ENCODE assay signal across 28 cellular contexts in genomic region chr1:62342270-62342669, GRCh38.
"Had no signal": no experiment of that assay in that cellular context is flagged by ENCODE, and none has a peak within 500 bp of the region (broad histone marks: within the 10 kb centered on the region; RNA-seq: fewer than 3 reads in every experiment).

No MANE protein-coding gene starts in this region.

- H3K27me3 ChIP-seq: stomach, suprapubic skin, testis, thyroid gland, tibial artery, tibial nerve, transverse colon, upper lobe of left lung, upper lobe of right lung, uterus, vagina had no signal

- H3K4me1 Mint-ChIP-seq: stimulated activated effector memory CD8-positive, alpha-beta T cell treated with anti-CD3 and anti-CD28 coated beads, Interleukin-12 subunit alpha, Interleukin-12 subunit beta, amount 100 ng/mL, for 72 hours; stimulated activated memory B cell treated with anti-CD40 and anti-IgM and Interleukin-4, amounts not matched to agents 10 μg/mL and 1 μg/mL and 100 μg/mL, for 72 hours; stimulated activated naive B cell treated with anti-CD40 and anti-IgM and Interleukin-4, amounts not matched to agents 10 μg/mL and 1 μg/mL and 100 μg/mL, for 72 hours; stimulated activated naive CD8-positive, alpha-beta T cell treated with anti-CD3 and anti-CD28 coated beads, Interleukin-15, amount 100 ng/mL, for 72 hours had no signal

- H3K27ac ChIP-seq: stomach, suprapubic skin, testis, thoracic aorta, thyroid gland, tibial artery, tibial nerve, transverse colon, upper lobe of left lung, upper lobe of right lung, uterus, vagina had no signal

- H3K36me3 ChIP-seq: stomach, suprapubic skin, thoracic aorta, thyroid gland, tibial artery, tibial nerve, transverse colon, upper lobe of left lung, upper lobe of right lung, uterus, vagina had no signal

- H3K9me3 Mint-ChIP-seq: stimulated activated effector memory CD8-positive, alpha-beta T cell treated with anti-CD3 and anti-CD28 coated beads, Interleukin-12 subunit alpha, Interleukin-12 subunit beta, amount 100 ng/mL, for 72 hours; stimulated activated memory B cell treated with anti-CD40 and anti-IgM and Interleukin-4, amounts not matched to agents 10 μg/mL and 1 μg/mL and 100 μg/mL, for 72 hours; stimulated activated naive B cell treated with anti-CD40 and anti-IgM and Interleukin-4, amounts not matched to agents 10 μg/mL and 1 μg/mL and 100 μg/mL, for 72 hours; stimulated activated naive CD8-positive, alpha-beta T cell treated with anti-CD3 and anti-CD28 coated beads, Interleukin-15, amount 100 ng/mL, for 72 hours; stimulated activated naive CD8-positive, alpha-beta T cell treated with anti-CD3 and anti-CD28 coated beads, Interleukin-15, Interleukin-2, amounts not matched to agents 100 ng/mL and 50 ng/mL, for 24 hours; type B pancreatic cell had no signal

- H3K36me3 Mint-ChIP-seq: stimulated activated effector memory CD8-positive, alpha-beta T cell treated with anti-CD3 and anti-CD28 coated beads, Interleukin-12 subunit alpha, Interleukin-12 subunit beta, amount 100 ng/mL, for 72 hours; stimulated activated memory B cell treated with anti-CD40 and anti-IgM and Interleukin-4, amounts not matched to agents 10 μg/mL and 1 μg/mL and 100 μg/mL, for 72 hours; stimulated activated naive B cell treated with anti-CD40 and anti-IgM and Interleukin-4, amounts not matched to agents 10 μg/mL and 1 μg/mL and 100 μg/mL, for 72 hours; type B pancreatic cell had no signal

- H3K9me3 ChIP-seq: stomach, suprapubic skin, testis, thoracic aorta, thyroid gland, tibial artery, tibial nerve, transverse colon, upper lobe of left lung, upper lobe of right lung, uterus, vagina had no signal

- H3K27me3 Mint-ChIP-seq: stimulated activated naive B cell treated with anti-CD40 and anti-IgM and Interleukin-4, amounts not matched to agents 10 μg/mL and 1 μg/mL and 100 μg/mL, for 72 hours; stimulated activated naive CD8-positive, alpha-beta T cell treated with anti-CD3 and anti-CD28 coated beads, Interleukin-15, amount 100 ng/mL, for 72 hours; stimulated activated naive CD8-positive, alpha-beta T cell treated with anti-CD3 and anti-CD28 coated beads, Interleukin-15, Interleukin-2, amounts not matched to agents 100 ng/mL and 50 ng/mL, for 24 hours had no signal

- H3K4me3 Mint-ChIP-seq: stimulated activated effector memory CD8-positive, alpha-beta T cell treated with anti-CD3 and anti-CD28 coated beads, Interleukin-12 subunit alpha, Interleukin-12 subunit beta, amount 100 ng/mL, for 72 hours; stimulated activated memory B cell treated with anti-CD40 and anti-IgM and Interleukin-4, amounts not matched to agents 10 μg/mL and 1 μg/mL and 100 μg/mL, for 72 hours; stimulated activated naive B cell treated with anti-CD40 and anti-IgM and Interleukin-4, amounts not matched to agents 10 μg/mL and 1 μg/mL and 100 μg/mL, for 72 hours; stimulated activated naive CD8-positive, alpha-beta T cell treated with anti-CD3 and anti-CD28 coated beads, Interleukin-15, amount 100 ng/mL, for 72 hours; stimulated activated naive CD8-positive, alpha-beta T cell treated with anti-CD3 and anti-CD28 coated beads, Interleukin-15, Interleukin-2, amounts not matched to agents 100 ng/mL and 50 ng/mL, for 24 hours; type B pancreatic cell had no signal

- FAIRE-seq: urothelium cell line had no signal

- H3K4me1 ChIP-seq: transverse colon, upper lobe of right lung had no signal

- H3K4me3 ChIP-seq: stomach, suprapubic skin, testis, thoracic aorta, thyroid gland, tibial artery, tibial nerve, transverse colon, upper lobe of left lung, upper lobe of right lung, uterus, vagina had no signal

- DNase-seq: stimulated activated CD4-positive, alpha-beta T cell treated with anti-CD3 and anti-CD28 coated beads, Interleukin-2, amount 100 ng/mL, for 48 hours; stimulated activated CD4-positive, alpha-beta T cell treated with anti-CD3 and anti-CD28 coated beads, Interleukin-4, amount 100 ng/mL, for 1 hour; stimulated activated CD4-positive, alpha-beta T cell treated with anti-CD3 and anti-CD28 coated beads, Interleukin-4, amount 100 ng/mL, for 24 hours; stimulated activated CD4-positive, alpha-beta T cell treated with anti-CD3 and anti-CD28 coated beads, Interleukin-4, amount 100 ng/mL, for 4 hours; stimulated activated CD8-positive, alpha-beta memory T cell treated with anti-CD3 and anti-CD28 coated beads, Interleukin-4, amount 100 ng/mL, for 48 hours; stimulated activated naive B cell treated with anti-CD40 and anti-IgM and Interleukin-4, amounts not matched to agents 10 μg/mL and 1 μg/mL and 100 μg/mL, for 72 hours; stimulated activated naive CD4-positive, alpha-beta T cell; stimulated activated naive CD4-positive, alpha-beta T cell treated with Interleukin-2 at 50 U/mL for 16 hours; stimulated activated naive CD8-positive, alpha-beta T cell treated with anti-CD3 and anti-CD28 coated beads, Interleukin-15, amount 100 ng/mL, for 72 hours; stimulated activated naive CD8-positive, alpha-beta T cell treated with anti-CD3 and anti-CD28 coated beads, Interleukin-15, Interleukin-2, amounts not matched to agents 100 U/mL and 50 U/mL, for 24 hours; stomach; substantia nigra; testis; thyroid gland; tibial artery; transverse colon; upper lobe of left lung; upper lobe of right lung; uterus had no signal

- H3K27ac Mint-ChIP-seq: stimulated activated effector memory CD8-positive, alpha-beta T cell treated with anti-CD3 and anti-CD28 coated beads, Interleukin-12 subunit alpha, Interleukin-12 subunit beta, amount 100 ng/mL, for 72 hours; stimulated activated memory B cell treated with anti-CD40 and anti-IgM and Interleukin-4, amounts not matched to agents 10 μg/mL and 1 μg/mL and 100 μg/mL, for 72 hours; stimulated activated naive B cell treated with anti-CD40 and anti-IgM and Interleukin-4, amounts not matched to agents 10 μg/mL and 1 μg/mL and 100 μg/mL, for 72 hours; stimulated activated naive CD8-positive, alpha-beta T cell treated with anti-CD3 and anti-CD28 coated beads, Interleukin-15, amount 100 ng/mL, for 72 hours; stimulated activated naive CD8-positive, alpha-beta T cell treated with anti-CD3 and anti-CD28 coated beads, Interleukin-15, Interleukin-2, amounts not matched to agents 100 ng/mL and 50 ng/mL, for 24 hours; type B pancreatic cell had no signal

- ATAC-seq: stimulated activated effector memory CD8-positive, alpha-beta T cell treated with anti-CD3 and anti-CD28 coated beads, Interleukin-12 subunit alpha, Interleukin-12 subunit beta, amount 100 ng/mL, for 72 hours; stimulated activated memory B cell treated with anti-CD40 and anti-IgM and Interleukin-4, amounts not matched to agents 10 μg/mL and 1 μg/mL and 100 μg/mL, for 72 hours; stimulated activated naive B cell treated with anti-CD40 and anti-IgM and Interleukin-4, amounts not matched to agents 10 μg/mL and 1 μg/mL and 100 μg/mL, for 72 hours; stimulated activated naive CD8-positive, alpha-beta T cell treated with anti-CD3 and anti-CD28 coated beads, Interleukin-15, amount 100 ng/mL, for 72 hours; stimulated activated naive CD8-positive, alpha-beta T cell treated with anti-CD3 and anti-CD28 coated beads, Interleukin-15, Interleukin-2, amounts not matched to agents 100 U/mL and 50 U/mL, for 24 hours; upper lobe of right lung had no signal
